ENCODE assay signal across 17 cellular contexts in genomic region chr19:4515732-4516131, GRCh38. TPM values are rescaled to one million over a fixed set of nuclear protein-coding genes. Genes with fewer than 3 reads are reported as not detected.
DNase-seq lines count a peak whose midpoint lies in the region; ATAC-seq, FAIRE-seq and TF ChIP-seq lines count a peak whose summit lies in the region.
"Had no signal": no experiment of that assay in that cellular context is flagged by ENCODE, and none has a peak within 500 bp of the region (broad histone marks: within the 10 kb centered on the region; RNA-seq: fewer than 3 reads in every experiment).

No MANE protein-coding gene starts in this region.

- TF ChIP-seq EP300 in K562 (IDR thresholded peaks at IDR 0.05; ENCODE audit: low read length) = no peak

- H3K4me1 ChIP-seq in left ventricle myocardium inferior (peaks cover 72% of the 10 kb centered on the region), heart right ventricle (peaks cover 9 to 30% (median 22%) of the 10 kb centered on the region in 9 donors), K562 (replicated peaks in 1 of 2; ENCODE audit: control insufficient read depth in 2 of 2, insufficient read depth in 2 of 2, low read length in 2 of 2) (peaks cover 0 to 30% of the 10 kb centered on the region in 2 experiments; a peak in 2 of 5 replicates), gastrocnemius medialis (peaks cover 47 to 70% of the 10 kb centered on the region in 2 donors)
- H3K4me1 ChIP-seq: Caco-2 had no signal

- H3K27me3 ChIP-seq in left ventricle myocardium inferior (ENCODE audit: low read depth) (peaks cover 28% of the 10 kb centered on the region), heart right ventricle (no peaks in the 10 kb centered on the region), K562 (ENCODE audit: control insufficient read depth in 2 of 2, insufficient read depth in 2 of 2, low read length in 2 of 2) (peaks cover 24 to 44% of the 10 kb centered on the region in 2 experiments; a peak in 4 of 5 replicates), gastrocnemius medialis (no peaks in the 10 kb centered on the region)
- H3K27me3 ChIP-seq: BLaER1 had no signal

- H3K9me1 ChIP-seq in K562 (ENCODE audit: control insufficient read depth, insufficient read depth, low read length) = no peaks in the 10 kb centered on the region

- POLR2A ChIA-PET in K562 (lab: Yijun Ruan, JAX) = interaction anchor here (0.6 to 1.2 kb wide), 3 partner anchors 9 to 56 kb away, joined by 3 to 4 read pairs (median 3); no protein-coding TSS in a partner anchor

- H3K4me3 ChIP-seq in left ventricle myocardium inferior (peak overlapping the region; percentile 74), heart right ventricle (no peak overlapping the region), K562 (no peak overlapping the region), gastrocnemius medialis (no peak overlapping the region)
- H3K4me3 ChIP-seq: BLaER1 had no signal

- H3K36me3 ChIP-seq in left ventricle myocardium inferior = peaks cover 22% of the 10 kb centered on the region
- H3K36me3 ChIP-seq in heart right ventricle = peaks cover 0 to 26% (median 0%) of the 10 kb centered on the region in 9 donors
- H3K36me3 ChIP-seq in K562 (ENCODE audit: control insufficient read depth, insufficient read depth, low read length) = no peaks in the 10 kb centered on the region
- H3K36me3 ChIP-seq in gastrocnemius medialis = peaks cover 0 to 24% of the 10 kb centered on the region in 2 donors
- H3K36me3 ChIP-seq: BLaER1 had no signal

- TF ChIP-seq CTCF in left ventricle myocardium inferior (IDR thresholded peaks at IDR 0.05; ENCODE audit: borderline replicate concordance) (no peak), heart right ventricle (IDR thresholded peaks at IDR 0.05) (no peak), K562 (IDR thresholded peaks at IDR 0.05 in 2 of 3, conservative IDR thresholded peaks at IDR 0.05 in 1 of 3; ENCODE audit: insufficient read depth in 2 of 3, low read depth in 1 of 3, low read length in 3 of 3) (no peak), gastrocnemius medialis (IDR thresholded peaks at IDR 0.05 in 4 of 5, conservative IDR thresholded peaks at IDR 0.05 in 1 of 5) (no peak), GM13977 (IDR thresholded peaks at IDR 0.05; ENCODE audit: extremely low read depth, insufficient read depth, missing control alignments) (no peak)

- H3K9me3 ChIP-seq in left ventricle myocardium inferior (replicated peaks) (no peaks in the 10 kb centered on the region), heart right ventricle (no peaks in the 10 kb centered on the region), K562 (replicated peaks; ENCODE audit: control insufficient read depth, insufficient read depth, low read depth, low read length) (no peaks in the 10 kb centered on the region), gastrocnemius medialis (no peaks in the 10 kb centered on the region)
- H3K9me3 ChIP-seq: BLaER1, Caco-2 had no signal

- no peak for FAIRE-seq in K562 (lab: Jason Lieb, UNC)
- FAIRE-seq: GM12892 had no signal

- H3K27ac ChIP-seq in left ventricle myocardium inferior (replicated peaks) = peak overlapping the region; percentile 96
- peak overlapping the region in 5 of 10 donors; percentile 91 to 95 (median 93) for H3K27ac ChIP-seq in heart right ventricle
- H3K27ac ChIP-seq in K562 (ENCODE audit: extremely low read depth, low read depth, low read length) = no peak overlapping the region
- H3K27ac ChIP-seq in gastrocnemius medialis = peak overlapping the region; percentile 97 to 99 (median 98)
- H3K27ac ChIP-seq: 22Rv1, BLaER1, HL-60 had no signal

- no peak overlapping the region for H2AFZ ChIP-seq in K562 (ENCODE audit: low read depth, low read length)

- intact Hi-C loops in left ventricle myocardium inferior (cut with micrococcal nuclease) (no loop called here), heart right ventricle (cut with DNase I) (no loop called here), K562 (cut with micrococcal nuclease) (no loop called here), gastrocnemius medialis (cut with DNase I; ENCODE audit: low total_unique reads) (loop anchor here (2.0 to 10.0 kb wide), 3 partner anchors 137 to 561 kb away; no protein-coding TSS in a partner anchor)

- H3K9ac ChIP-seq in K562 (ENCODE audit: insufficient read depth in 1 of 2, low read depth in 2 of 2, low read length in 2 of 2) = no peak overlapping the region
- H3K9ac ChIP-seq: BLaER1 had no signal

- H3K4me2 ChIP-seq in K562 (ENCODE audit: insufficient read depth, low read length) = no peak overlapping the region

- TF ChIP-seq POLR2A in K562 (conservative IDR thresholded peaks at IDR 0.05) = no peak
- no peak for TF ChIP-seq POLR2A in gastrocnemius medialis (IDR thresholded peaks at IDR 0.05)

- H4K20me1 ChIP-seq in K562 (replicated peaks; ENCODE audit: control insufficient read depth, insufficient read depth, low read length) = no peaks in the 10 kb centered on the region
- H4K20me1 ChIP-seq: BLaER1 had no signal

- ATAC-seq in heart right ventricle (no peak), K562 (no peak), gastrocnemius medialis (no peak)

- CTCF ChIA-PET in K562 (lab: Yijun Ruan, JAX; ENCODE audit: low intra/inter-chr PET ratio) = no interaction called here

- no peaks in the 10 kb centered on the region for H3K79me2 ChIP-seq in K562 (ENCODE audit: control insufficient read depth, insufficient read depth, low read length)

- WGBS in heart right ventricle, 2 donors = 87 to 93% methylated on average over 5 of the region's 5 CpGs
- 3% methylated on average over 5 of the region's 5 CpGs for WGBS in K562 (ENCODE audit: insufficient coverage, low coverage, missing lambda C conversion rate)

- BruUV-seq in K562 (replicated peaks; lab: Mats Ljungman, UMichigan) = no TSS peak

- no peak for TF ChIP-seq RAD21 in K562 (CRISPR knock-in tag; conservative IDR thresholded peaks at IDR 0.05 in 1 of 2, IDR thresholded peaks at IDR 0.05 in 1 of 2)

- in situ Hi-C loops in K562 (cut with MboI) = loop anchor here (5.0 kb wide), 1 partner anchor 243 kb away; no protein-coding TSS in a partner anchor
- in situ Hi-C loops in gastrocnemius medialis (cut with MboI; ENCODE audit: low sequenced_read_pairs in 4 of 4) = no loop called here
- in situ Hi-C loops in GM13977 (cut with MboI; ENCODE audit: low pct_unique_long_range_greater_than_20kb, low sequenced_read_pairs, unreplicated experiment) = no loop called here
- in situ Hi-C loops in KBM-7 (cut with MboI; ENCODE audit: low pct_unique_long_range_greater_than_20kb, low sequenced_read_pairs) = no loop called here

- DNase-seq in left ventricle myocardium inferior (no peak), heart right ventricle (no peak), K562 (ENCODE audit: extremely low read depth in 1 of 4, low spot score in 3 of 4) (no peak), gastrocnemius medialis (no peak), NCI-H82 treated with DMSO at 0.1 percent for 48 hours (lab: John Stamatoyannopoulos, UW; ENCODE audit: unreplicated experiment) (no peak), GM13977 (ENCODE audit: low spot score) (no peak), KBM-7 (no peak)
- DNase-seq: AML-193; Caco-2; CD8-positive, alpha-beta memory T cell; DND-41; GDM1; HCEC 1CT had no signal

RNA-seq across cellular contexts. Expression of gene PLIN4, which starts 2.6 kb away (rescaled TPM):
- 162 TPM for total RNA-seq in left ventricle myocardium inferior
- total RNA-seq in heart right ventricle = 100 to 1,000 TPM; 143 to 416 (median 198) TPM
- polyA plus RNA-seq in heart right ventricle = 100 to 1,000 TPM in 1 of 2 donors, 10 to 100 TPM in 1; 42.0 to 225 TPM
- total RNA-seq in K562 (2011; cell fraction: chromatin; rRNA removed; ENCODE audit: low replicate concordance) = 1.0 and 3.0 TPM in 2 replicates
- 0.92 and 1.2 TPM in 2 replicates for total RNA-seq in K562 (2011; cell fraction: nucleolus; rRNA removed)
- 0.53 and 0.81 TPM in 2 replicates for total RNA-seq in K562 (2011; cell fraction: nucleoplasm; rRNA removed)
- 0.08 and 0.14 TPM in 2 replicates for total RNA-seq in K562 (2014; rRNA removed)
- 0.04 TPM in 1 of 2 replicates, not detected in the other for total RNA-seq in K562 (2014; rRNA removed; fragmentation: Illumina TruSeq; extraction: Trizol)
- total RNA-seq in K562 (2015; rRNA removed; fragmentation: Illumina TruSeq; extraction: Trizol) = 0.04 TPM in 1 of 2 replicates, not detected in the other
- total RNA-seq in K562 (2021) = 0.09 TPM in 2 replicates
- 0.06 and 0.12 TPM in 2 replicates for polyA plus RNA-seq in K562 (2011; rRNA removed)
- 0.06 and 0.15 TPM in 2 replicates for polyA plus RNA-seq in K562 (2011; cell fraction: cytosol; rRNA removed)
- polyA plus RNA-seq in K562 (2011; cell fraction: nucleus; rRNA removed) = 0.41 and 0.92 TPM in 2 replicates
- polyA plus RNA-seq in K562 (2012) = 0.10 and 0.17 TPM in 2 replicates
- 0.04 and 0.08 TPM in 2 replicates for polyA plus RNA-seq in K562 (2014; fragmentation: Illumina TruSeq; extraction: Trizol)
- not detected for polyA plus RNA-seq in K562 (2014; fragmentation: Nextera tagmentation; extraction: Ambion mirVana)
- 0.07 and 0.16 TPM in 2 replicates for polyA plus RNA-seq in K562 (2014; rRNA removed)
- polyA minus RNA-seq in K562 (2011; rRNA and poly(A)+ RNA removed) = 0.07 TPM in 1 of 2 replicates, not detected in the other
- polyA minus RNA-seq in K562 (2011; cell fraction: cytosol; rRNA and poly(A)+ RNA removed) = not detected in 2 replicates
- polyA minus RNA-seq in K562 (2011; cell fraction: nucleus; rRNA and poly(A)+ RNA removed) = 0.11 and 0.13 TPM in 2 replicates
- 100 to 1,000 TPM in 3 of 4 donors, 10 to 100 TPM in 1; 79.6 to 282 (median 152) TPM for total RNA-seq in gastrocnemius medialis

RNA-seq across cellular contexts. Expression of gene PLIN5, which starts 19.3 kb away (rescaled TPM):
- 73.5 TPM for total RNA-seq in left ventricle myocardium inferior
- total RNA-seq in heart right ventricle = 100 to 1,000 TPM in 1 of 10 donors, 10 to 100 TPM in 9; 33.6 to 144 (median 45.7) TPM
- 100 to 1,000 TPM in 1 of 2 donors, 10 to 100 TPM in 1; 25.7 to 149 TPM for polyA plus RNA-seq in heart right ventricle
- total RNA-seq in K562 (2011; cell fraction: chromatin; rRNA removed; ENCODE audit: low replicate concordance) = 8.0 and 24.6 TPM in 2 replicates
- 11.3 and 12.8 TPM in 2 replicates for total RNA-seq in K562 (2011; cell fraction: nucleolus; rRNA removed)
- total RNA-seq in K562 (2011; cell fraction: nucleoplasm; rRNA removed) = 10.8 and 12.9 TPM in 2 replicates
- 0.50 and 0.86 TPM in 2 replicates for total RNA-seq in K562 (2014; rRNA removed)
- 0.15 and 0.26 TPM in 2 replicates for total RNA-seq in K562 (2014; rRNA removed; fragmentation: Illumina TruSeq; extraction: Trizol)
- 0.07 TPM in 1 of 2 replicates, not detected in the other for total RNA-seq in K562 (2015; rRNA removed; fragmentation: Illumina TruSeq; extraction: Trizol)
- 1.3 TPM in 2 replicates for total RNA-seq in K562 (2021)
- polyA plus RNA-seq in K562 (2011; rRNA removed) = 1.3 and 1.6 TPM in 2 replicates
- 1.0 and 1.3 TPM in 2 replicates for polyA plus RNA-seq in K562 (2011; cell fraction: cytosol; rRNA removed)
- 3.6 and 9.2 TPM in 2 replicates for polyA plus RNA-seq in K562 (2011; cell fraction: nucleus; rRNA removed)
- polyA plus RNA-seq in K562 (2012) = 0.50 and 0.51 TPM in 2 replicates
- polyA plus RNA-seq in K562 (2014; fragmentation: Illumina TruSeq; extraction: Trizol) = 0.54 and 0.62 TPM in 2 replicates
- polyA plus RNA-seq in K562 (2014; fragmentation: Nextera tagmentation; extraction: Ambion mirVana) = under 1 TPM; 0.04 TPM
- polyA plus RNA-seq in K562 (2014; rRNA removed) = 0.85 and 0.94 TPM in 2 replicates
- 0.81 and 1.5 TPM in 2 replicates for polyA minus RNA-seq in K562 (2011; rRNA and poly(A)+ RNA removed)
- 0.95 TPM in 1 of 2 replicates, not detected in the other for polyA minus RNA-seq in K562 (2011; cell fraction: cytosol; rRNA and poly(A)+ RNA removed)
- 2.0 and 2.8 TPM in 2 replicates for polyA minus RNA-seq in K562 (2011; cell fraction: nucleus; rRNA and poly(A)+ RNA removed)
- 100 to 1,000 TPM in 1 of 4 donors, 10 to 100 TPM in 3; 23.5 to 127 (median 52.9) TPM for total RNA-seq in gastrocnemius medialis
- total RNA-seq: CD8-positive, alpha-beta memory T cell had no signal

RNA-seq across cellular contexts. Expression of gene LRG1, which starts 24.1 kb away (rescaled TPM):
- total RNA-seq in left ventricle myocardium inferior (0.41 TPM), heart right ventricle (1 to 10 TPM in 1 of 10 donors, under 1 TPM in 9; 0.06 to 1.3 (median 0.31) TPM), K562 (2014; rRNA removed) (8.4 and 10.6 TPM in 2 replicates), K562 (2014; rRNA removed; fragmentation: Illumina TruSeq; extraction: Trizol) (3.8 and 4.6 TPM in 2 replicates), K562 (2015; rRNA removed; fragmentation: Illumina TruSeq; extraction: Trizol) (9.4 and 9.5 TPM in 2 replicates), K562 (2021) (11.5 and 11.7 TPM in 2 replicates), gastrocnemius medialis (1 to 10 TPM in 1 of 4 donors, under 1 TPM in 2, not detected in 1; 0.15 to 2.7 (median 0.98) TPM)
- polyA plus RNA-seq in heart right ventricle (under 1 TPM; 0.15 to 0.29 TPM), K562 (2011; rRNA removed) (10.9 and 11.9 TPM in 2 replicates), K562 (2014; fragmentation: Illumina TruSeq; extraction: Trizol) (8.7 and 12.6 TPM in 2 replicates), K562 (2014; fragmentation: Nextera tagmentation; extraction: Ambion mirVana) (1 to 10 TPM; 1.5 to 5.1 TPM), K562 (2014; rRNA removed) (11.9 and 12.3 TPM in 2 replicates)
- 5.0 and 14.6 TPM in 2 replicates for total RNA-seq in K562 (2011; cell fraction: chromatin; rRNA removed; ENCODE audit: low replicate concordance)
- 18.2 and 23.3 TPM in 2 replicates for total RNA-seq in K562 (2011; cell fraction: nucleolus; rRNA removed)
- total RNA-seq in K562 (2011; cell fraction: nucleoplasm; rRNA removed) = 12.4 and 14.4 TPM in 2 replicates
- polyA plus RNA-seq in K562 (2011; cell fraction: cytosol; rRNA removed) = 15.4 and 23.9 TPM in 2 replicates
- polyA plus RNA-seq in K562 (2011; cell fraction: nucleus; rRNA removed) = 2.7 and 3.4 TPM in 2 replicates
- 9.0 and 20.7 TPM in 2 replicates for polyA plus RNA-seq in K562 (2012)
- 3.2 and 3.6 TPM in 2 replicates for polyA minus RNA-seq in K562 (2011; rRNA and poly(A)+ RNA removed)
- 6.2 and 7.6 TPM in 2 replicates for polyA minus RNA-seq in K562 (2011; cell fraction: cytosol; rRNA and poly(A)+ RNA removed)
- polyA minus RNA-seq in K562 (2011; cell fraction: nucleus; rRNA and poly(A)+ RNA removed) = 1.2 and 2.6 TPM in 2 replicates
- total RNA-seq: CD8-positive, alpha-beta memory T cell had no signal

RNA-seq across cellular contexts. Expression of gene HDGFL2, which starts 43.6 kb away (rescaled TPM):
- total RNA-seq in left ventricle myocardium inferior (22.8 TPM), heart right ventricle (10 to 100 TPM; 20.5 to 39.0 (median 26.7) TPM), K562 (2014; rRNA removed) (48.7 and 61.7 TPM in 2 replicates), K562 (2014; rRNA removed; fragmentation: Illumina TruSeq; extraction: Trizol) (10.7 and 12.3 TPM in 2 replicates), K562 (2015; rRNA removed; fragmentation: Illumina TruSeq; extraction: Trizol) (27.9 and 29.4 TPM in 2 replicates), K562 (2021) (39.7 and 45.9 TPM in 2 replicates), gastrocnemius medialis (10 to 100 TPM; 46.5 to 83.2 (median 56.1) TPM)
- polyA plus RNA-seq in heart right ventricle (10 to 100 TPM; 32.9 to 40.9 TPM), K562 (2011; rRNA removed) (14.3 and 21.1 TPM in 2 replicates), K562 (2014; fragmentation: Illumina TruSeq; extraction: Trizol) (16.0 and 27.4 TPM in 2 replicates), K562 (2014; fragmentation: Nextera tagmentation; extraction: Ambion mirVana) (under 1 TPM; 0.13 to 0.21 TPM), K562 (2014; rRNA removed) (39.7 and 50.8 TPM in 2 replicates)
- 18.0 and 40.2 TPM in 2 replicates for total RNA-seq in K562 (2011; cell fraction: chromatin; rRNA removed; ENCODE audit: low replicate concordance)
- total RNA-seq in K562 (2011; cell fraction: nucleolus; rRNA removed) = 25.8 and 27.2 TPM in 2 replicates
- total RNA-seq in K562 (2011; cell fraction: nucleoplasm; rRNA removed) = 18.5 and 20.0 TPM in 2 replicates
- 10.7 and 15.1 TPM in 2 replicates for polyA plus RNA-seq in K562 (2011; cell fraction: cytosol; rRNA removed)
- 32.8 and 44.3 TPM in 2 replicates for polyA plus RNA-seq in K562 (2011; cell fraction: nucleus; rRNA removed)
- 29.5 and 31.2 TPM in 2 replicates for polyA plus RNA-seq in K562 (2012)
- 9.0 and 10.3 TPM in 2 replicates for polyA minus RNA-seq in K562 (2011; rRNA and poly(A)+ RNA removed)
- polyA minus RNA-seq in K562 (2011; cell fraction: cytosol; rRNA and poly(A)+ RNA removed) = 14.8 and 23.0 TPM in 2 replicates
- polyA minus RNA-seq in K562 (2011; cell fraction: nucleus; rRNA and poly(A)+ RNA removed) = 6.3 and 9.2 TPM in 2 replicates

RNA-seq across cellular contexts. Expression of gene SEMA6B, which starts 43.8 kb away (rescaled TPM):
- 7.2 TPM for total RNA-seq in left ventricle myocardium inferior
- 10 to 100 TPM in 4 of 10 donors, 1 to 10 TPM in 6; 3.4 to 27.9 (median 9.0) TPM for total RNA-seq in heart right ventricle
- 10 to 100 TPM in 1 of 2 donors, 1 to 10 TPM in 1; 9.1 to 12.8 TPM for polyA plus RNA-seq in heart right ventricle
- 3.4 and 12.9 TPM in 2 replicates for total RNA-seq in K562 (2011; cell fraction: chromatin; rRNA removed; ENCODE audit: low replicate concordance)
- total RNA-seq in K562 (2011; cell fraction: nucleolus; rRNA removed) = 12.9 and 13.2 TPM in 2 replicates
- 9.3 and 10.5 TPM in 2 replicates for total RNA-seq in K562 (2011; cell fraction: nucleoplasm; rRNA removed)
- 2.5 and 2.7 TPM in 2 replicates for total RNA-seq in K562 (2014; rRNA removed)
- 0.57 and 0.65 TPM in 2 replicates for total RNA-seq in K562 (2014; rRNA removed; fragmentation: Illumina TruSeq; extraction: Trizol)
- 0.83 and 1.1 TPM in 2 replicates for total RNA-seq in K562 (2015; rRNA removed; fragmentation: Illumina TruSeq; extraction: Trizol)
- total RNA-seq in K562 (2021) = 3.7 and 4.6 TPM in 2 replicates
- polyA plus RNA-seq in K562 (2011; rRNA removed) = 2.6 and 4.9 TPM in 2 replicates
- polyA plus RNA-seq in K562 (2011; cell fraction: cytosol; rRNA removed) = 6.8 and 8.8 TPM in 2 replicates
- polyA plus RNA-seq in K562 (2011; cell fraction: nucleus; rRNA removed) = 7.2 and 8.1 TPM in 2 replicates
- polyA plus RNA-seq in K562 (2012) = 1.3 and 1.6 TPM in 2 replicates
- polyA plus RNA-seq in K562 (2014; fragmentation: Illumina TruSeq; extraction: Trizol) = 1.4 and 2.7 TPM in 2 replicates
- not detected for polyA plus RNA-seq in K562 (2014; fragmentation: Nextera tagmentation; extraction: Ambion mirVana)
- 1.7 and 3.8 TPM in 2 replicates for polyA plus RNA-seq in K562 (2014; rRNA removed)
- polyA minus RNA-seq in K562 (2011; rRNA and poly(A)+ RNA removed) = 5.1 and 7.6 TPM in 2 replicates
- polyA minus RNA-seq in K562 (2011; cell fraction: cytosol; rRNA and poly(A)+ RNA removed) = 9.4 and 13.2 TPM in 2 replicates
- polyA minus RNA-seq in K562 (2011; cell fraction: nucleus; rRNA and poly(A)+ RNA removed) = 4.4 and 7.0 TPM in 2 replicates
- total RNA-seq in gastrocnemius medialis = 1 to 10 TPM; 1.4 to 3.3 (median 2.6) TPM
- polyA plus RNA-seq: CD8-positive, alpha-beta memory T cell had no signal

Comparison
In these comparisons a context has a peak if more than half of its experiments do, and no peak if none do; other contexts are left out.
1. RNA of gene PLIN4, which starts 2.6 kb away (total RNA-seq): 143 to 416 TPM in heart right ventricle, 79.6 to 282 TPM in gastrocnemius medialis and 162 TPM in left ventricle myocardium inferior (single experiment); 0.04 to 3.0 TPM in K562; every median in the first group is over 10 times any median in the second.